Comparison of ENCODE assay signal across 1 cellular context in the genomic region with DNA sequence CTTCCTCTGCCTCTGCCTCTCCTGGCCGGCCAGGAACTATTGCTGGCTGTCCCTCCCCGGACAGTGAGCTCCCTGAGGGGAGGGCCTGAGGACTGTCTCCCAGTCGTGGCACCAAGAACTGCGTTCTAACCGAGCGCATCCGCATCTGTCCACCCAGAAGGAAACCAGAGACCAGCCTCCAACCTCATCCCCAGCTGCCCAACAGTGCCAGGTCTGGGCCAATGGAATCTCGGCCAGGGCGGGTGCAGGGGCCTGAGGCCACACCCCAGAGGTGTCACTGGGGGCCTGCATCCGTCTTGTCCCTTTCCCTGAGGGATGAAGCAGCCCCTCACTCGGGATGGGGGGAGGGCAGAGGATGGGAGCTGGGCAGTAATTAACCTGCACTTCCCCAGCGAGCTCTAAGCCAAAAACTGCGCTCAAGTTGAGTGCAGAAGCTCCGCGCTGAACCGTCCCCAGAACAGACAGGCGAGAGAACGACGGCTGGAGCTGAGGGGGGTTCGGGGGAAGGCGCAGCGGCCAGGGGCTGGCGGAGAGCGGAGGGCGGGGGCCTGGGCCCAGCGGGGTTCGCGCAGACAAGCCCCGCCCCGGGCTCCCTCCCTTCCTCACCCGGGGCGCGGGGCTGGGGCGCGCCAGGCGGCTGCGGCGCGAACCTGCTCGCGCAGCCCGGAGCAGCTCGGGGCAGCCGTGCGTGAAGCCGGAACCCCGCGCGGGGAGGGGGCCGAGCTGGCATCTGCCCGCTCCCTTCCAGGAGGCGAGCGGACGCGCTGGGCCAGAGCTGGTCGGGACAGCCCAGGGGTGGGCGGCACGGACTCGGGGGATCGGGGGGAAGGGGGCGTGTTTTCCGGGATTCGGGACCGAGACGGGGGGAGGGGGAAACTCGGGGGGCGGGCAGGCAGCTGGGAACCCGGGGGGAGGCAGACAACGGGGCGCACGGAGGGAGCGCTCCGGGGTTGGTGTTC.
A peak's percentile ranks its signal among the peaks of the same experiment; 100 is the strongest.
TF ChIP-seq lines count a peak whose summit lies in the region.

No MANE protein-coding gene starts in this region.

TF ChIP-seq in HepG2, 621 proteins besides CTCF, POLR2A, EP300 and RAD21 (continued from another document and continues in another):
- TF ChIP-seq, protein P1, sequence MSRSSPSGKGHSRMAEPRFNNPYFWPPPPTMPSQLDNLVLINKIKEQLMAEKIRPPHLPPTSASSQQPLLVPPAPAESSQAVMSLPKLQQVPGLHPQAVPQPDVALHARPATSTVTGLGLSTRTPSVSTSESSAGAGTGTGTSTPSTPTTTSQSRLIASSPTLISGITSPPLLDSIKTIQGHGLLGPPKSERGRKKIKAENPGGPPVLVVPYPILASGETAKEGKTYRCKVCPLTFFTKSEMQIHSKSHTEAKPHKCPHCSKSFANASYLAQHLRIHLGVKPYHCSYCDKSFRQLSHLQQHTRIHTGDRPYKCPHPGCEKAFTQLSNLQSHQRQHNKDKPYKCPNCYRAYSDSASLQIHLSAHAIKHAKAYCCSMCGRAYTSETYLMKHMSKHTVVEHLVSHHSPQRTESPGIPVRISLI (CRISPR knock-in tag; IDR thresholded peaks at IDR 0.05; ENCODE audit: borderline replicate concordance): no peak
- TF ChIP-seq ZMAT3 (CRISPR knock-in tag; conservative IDR thresholded peaks at IDR 0.05) (no peak), POLR2G (IDR thresholded peaks at IDR 0.05; ENCODE audit: low read depth, low read length) (peak; percentile 64), TEAD3 (CRISPR knock-in tag; optimal IDR thresholded peaks at IDR 0.05; ENCODE audit: borderline replicate concordance) (peak; percentile 24), SMAD3 (CRISPR knock-in tag; IDR thresholded peaks at IDR 0.05) (no peak), MAZ (IDR thresholded peaks at IDR 0.05; ENCODE audit: borderline replicate concordance, low read depth, low read length) (peak; percentile 53; the same call in 1 of the 2 replicates), MAZ (CRISPR knock-in tag; IDR thresholded peaks at IDR 0.05; ENCODE audit: low read depth) (peak; percentile 88), FIP1L1 (IDR thresholded peaks at IDR 0.05; ENCODE audit: borderline replicate concordance, insufficient read depth, low read depth, low read length) (peak; percentile 83; the same call in 1 of the 2 replicates), HNRNPL (IDR thresholded peaks at IDR 0.05; ENCODE audit: low read depth, low read length) (peak; percentile 76; the same call in 1 of the 2 replicates), MED8 (CRISPR knock-in tag; IDR thresholded peaks at IDR 0.05; ENCODE audit: insufficient replicate concordance) (no peak), ELF3 (CRISPR knock-in tag; IDR thresholded peaks at IDR 0.05) (peak; percentile 66), CENPT (CRISPR knock-in tag; IDR thresholded peaks at IDR 0.05; ENCODE audit: low read depth) (no peak; the same call in 1 of the 2 replicates), SOX6 (IDR thresholded peaks at IDR 0.05) (no peak), SOX6 (CRISPR knock-in tag; IDR thresholded peaks at IDR 0.05) (peak; percentile 44)
- TF ChIP-seq, protein P2, sequence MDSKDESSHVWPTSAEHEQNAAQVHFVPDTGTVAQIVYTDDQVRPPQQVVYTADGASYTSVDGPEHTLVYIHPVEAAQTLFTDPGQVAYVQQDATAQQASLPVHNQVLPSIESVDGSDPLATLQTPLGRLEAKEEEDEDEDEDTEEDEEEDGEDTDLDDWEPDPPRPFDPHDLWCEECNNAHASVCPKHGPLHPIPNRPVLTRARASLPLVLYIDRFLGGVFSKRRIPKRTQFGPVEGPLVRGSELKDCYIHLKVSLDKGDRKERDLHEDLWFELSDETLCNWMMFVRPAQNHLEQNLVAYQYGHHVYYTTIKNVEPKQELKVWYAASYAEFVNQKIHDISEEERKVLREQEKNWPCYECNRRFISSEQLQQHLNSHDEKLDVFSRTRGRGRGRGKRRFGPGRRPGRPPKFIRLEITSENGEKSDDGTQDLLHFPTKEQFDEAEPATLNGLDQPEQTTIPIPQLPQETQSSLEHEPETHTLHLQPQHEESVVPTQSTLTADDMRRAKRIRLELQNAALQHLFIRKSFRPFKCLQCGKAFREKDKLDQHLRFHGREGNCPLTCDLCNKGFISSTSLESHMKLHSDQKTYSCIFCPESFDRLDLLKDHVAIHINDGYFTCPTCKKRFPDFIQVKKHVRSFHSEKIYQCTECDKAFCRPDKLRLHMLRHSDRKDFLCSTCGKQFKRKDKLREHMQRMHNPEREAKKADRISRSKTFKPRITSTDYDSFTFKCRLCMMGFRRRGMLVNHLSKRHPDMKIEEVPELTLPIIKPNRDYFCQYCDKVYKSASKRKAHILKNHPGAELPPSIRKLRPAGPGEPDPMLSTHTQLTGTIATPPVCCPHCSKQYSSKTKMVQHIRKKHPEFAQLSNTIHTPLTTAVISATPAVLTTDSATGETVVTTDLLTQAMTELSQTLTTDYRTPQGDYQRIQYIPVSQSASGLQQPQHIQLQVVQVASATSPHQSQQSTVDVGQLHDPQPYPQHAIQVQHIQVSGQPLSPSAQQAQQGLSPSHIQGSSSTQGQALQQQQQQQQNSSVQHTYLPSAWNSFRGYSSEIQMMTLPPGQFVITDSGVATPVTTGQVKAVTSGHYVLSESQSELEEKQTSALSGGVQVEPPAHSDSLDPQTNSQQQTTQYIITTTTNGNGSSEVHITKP (CRISPR knock-in tag; IDR thresholded peaks at IDR 0.05; ENCODE audit: low read depth): 0 out of 2 replicates have a peak, but pooled peaks have one; percentile 12
- TF ChIP-seq, protein P3, sequence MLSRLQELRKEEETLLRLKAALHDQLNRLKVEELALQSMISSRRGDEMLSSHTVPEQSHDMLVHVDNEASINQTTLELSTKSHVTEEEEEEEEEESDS (CRISPR knock-in tag; IDR thresholded peaks at IDR 0.05; ENCODE audit: borderline replicate concordance): peak; percentile 51; the same call in 1 of the 2 replicates
- TF ChIP-seq, protein P4, sequence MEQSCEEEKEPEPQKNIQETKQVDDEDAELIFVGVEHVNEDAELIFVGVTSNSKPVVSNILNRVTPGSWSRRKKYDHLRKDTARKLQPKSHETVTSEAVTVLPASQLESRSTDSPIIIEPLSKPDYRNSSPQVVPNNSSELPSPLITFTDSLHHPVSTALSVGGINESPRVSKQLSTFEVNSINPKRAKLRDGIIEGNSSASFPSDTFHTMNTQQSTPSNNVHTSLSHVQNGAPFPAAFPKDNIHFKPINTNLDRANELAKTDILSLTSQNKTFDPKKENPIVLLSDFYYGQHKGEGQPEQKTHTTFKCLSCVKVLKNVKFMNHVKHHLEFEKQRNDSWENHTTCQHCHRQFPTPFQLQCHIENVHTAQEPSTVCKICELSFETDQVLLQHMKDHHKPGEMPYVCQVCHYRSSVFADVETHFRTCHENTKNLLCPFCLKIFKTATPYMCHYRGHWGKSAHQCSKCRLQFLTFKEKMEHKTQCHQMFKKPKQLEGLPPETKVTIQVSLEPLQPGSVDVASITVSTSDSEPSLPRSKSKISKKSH (CRISPR knock-in tag; IDR thresholded peaks at IDR 0.05; ENCODE audit: borderline replicate concordance): peak; percentile 80
- TF ChIP-seq, protein P5, sequence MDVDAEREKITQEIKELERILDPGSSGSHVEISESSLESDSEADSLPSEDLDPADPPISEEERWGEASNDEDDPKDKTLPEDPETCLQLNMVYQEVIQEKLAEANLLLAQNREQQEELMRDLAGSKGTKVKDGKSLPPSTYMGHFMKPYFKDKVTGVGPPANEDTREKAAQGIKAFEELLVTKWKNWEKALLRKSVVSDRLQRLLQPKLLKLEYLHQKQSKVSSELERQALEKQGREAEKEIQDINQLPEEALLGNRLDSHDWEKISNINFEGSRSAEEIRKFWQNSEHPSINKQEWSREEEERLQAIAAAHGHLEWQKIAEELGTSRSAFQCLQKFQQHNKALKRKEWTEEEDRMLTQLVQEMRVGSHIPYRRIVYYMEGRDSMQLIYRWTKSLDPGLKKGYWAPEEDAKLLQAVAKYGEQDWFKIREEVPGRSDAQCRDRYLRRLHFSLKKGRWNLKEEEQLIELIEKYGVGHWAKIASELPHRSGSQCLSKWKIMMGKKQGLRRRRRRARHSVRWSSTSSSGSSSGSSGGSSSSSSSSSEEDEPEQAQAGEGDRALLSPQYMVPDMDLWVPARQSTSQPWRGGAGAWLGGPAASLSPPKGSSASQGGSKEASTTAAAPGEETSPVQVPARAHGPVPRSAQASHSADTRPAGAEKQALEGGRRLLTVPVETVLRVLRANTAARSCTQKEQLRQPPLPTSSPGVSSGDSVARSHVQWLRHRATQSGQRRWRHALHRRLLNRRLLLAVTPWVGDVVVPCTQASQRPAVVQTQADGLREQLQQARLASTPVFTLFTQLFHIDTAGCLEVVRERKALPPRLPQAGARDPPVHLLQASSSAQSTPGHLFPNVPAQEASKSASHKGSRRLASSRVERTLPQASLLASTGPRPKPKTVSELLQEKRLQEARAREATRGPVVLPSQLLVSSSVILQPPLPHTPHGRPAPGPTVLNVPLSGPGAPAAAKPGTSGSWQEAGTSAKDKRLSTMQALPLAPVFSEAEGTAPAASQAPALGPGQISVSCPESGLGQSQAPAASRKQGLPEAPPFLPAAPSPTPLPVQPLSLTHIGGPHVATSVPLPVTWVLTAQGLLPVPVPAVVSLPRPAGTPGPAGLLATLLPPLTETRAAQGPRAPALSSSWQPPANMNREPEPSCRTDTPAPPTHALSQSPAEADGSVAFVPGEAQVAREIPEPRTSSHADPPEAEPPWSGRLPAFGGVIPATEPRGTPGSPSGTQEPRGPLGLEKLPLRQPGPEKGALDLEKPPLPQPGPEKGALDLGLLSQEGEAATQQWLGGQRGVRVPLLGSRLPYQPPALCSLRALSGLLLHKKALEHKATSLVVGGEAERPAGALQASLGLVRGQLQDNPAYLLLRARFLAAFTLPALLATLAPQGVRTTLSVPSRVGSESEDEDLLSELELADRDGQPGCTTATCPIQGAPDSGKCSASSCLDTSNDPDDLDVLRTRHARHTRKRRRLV (CRISPR knock-in tag; IDR thresholded peaks at IDR 0.05): no peak
- TF ChIP-seq, protein P6, sequence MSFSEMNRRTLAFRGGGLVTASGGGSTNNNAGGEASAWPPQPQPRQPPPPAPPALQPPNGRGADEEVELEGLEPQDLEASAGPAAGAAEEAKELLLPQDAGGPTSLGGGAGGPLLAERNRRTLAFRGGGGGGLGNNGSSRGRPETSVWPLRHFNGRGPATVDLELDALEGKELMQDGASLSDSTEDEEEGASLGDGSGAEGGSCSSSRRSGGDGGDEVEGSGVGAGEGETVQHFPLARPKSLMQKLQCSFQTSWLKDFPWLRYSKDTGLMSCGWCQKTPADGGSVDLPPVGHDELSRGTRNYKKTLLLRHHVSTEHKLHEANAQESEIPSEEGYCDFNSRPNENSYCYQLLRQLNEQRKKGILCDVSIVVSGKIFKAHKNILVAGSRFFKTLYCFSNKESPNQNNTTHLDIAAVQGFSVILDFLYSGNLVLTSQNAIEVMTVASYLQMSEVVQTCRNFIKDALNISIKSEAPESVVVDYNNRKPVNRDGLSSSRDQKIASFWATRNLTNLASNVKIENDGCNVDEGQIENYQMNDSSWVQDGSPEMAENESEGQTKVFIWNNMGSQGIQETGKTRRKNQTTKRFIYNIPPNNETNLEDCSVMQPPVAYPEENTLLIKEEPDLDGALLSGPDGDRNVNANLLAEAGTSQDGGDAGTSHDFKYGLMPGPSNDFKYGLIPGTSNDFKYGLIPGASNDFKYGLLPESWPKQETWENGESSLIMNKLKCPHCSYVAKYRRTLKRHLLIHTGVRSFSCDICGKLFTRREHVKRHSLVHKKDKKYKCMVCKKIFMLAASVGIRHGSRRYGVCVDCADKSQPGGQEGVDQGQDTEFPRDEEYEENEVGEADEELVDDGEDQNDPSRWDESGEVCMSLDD (CRISPR knock-in tag; IDR thresholded peaks at IDR 0.05; ENCODE audit: borderline replicate concordance): peak; percentile 77; the same call in 1 of the 2 replicates
- TF ChIP-seq, protein P7, sequence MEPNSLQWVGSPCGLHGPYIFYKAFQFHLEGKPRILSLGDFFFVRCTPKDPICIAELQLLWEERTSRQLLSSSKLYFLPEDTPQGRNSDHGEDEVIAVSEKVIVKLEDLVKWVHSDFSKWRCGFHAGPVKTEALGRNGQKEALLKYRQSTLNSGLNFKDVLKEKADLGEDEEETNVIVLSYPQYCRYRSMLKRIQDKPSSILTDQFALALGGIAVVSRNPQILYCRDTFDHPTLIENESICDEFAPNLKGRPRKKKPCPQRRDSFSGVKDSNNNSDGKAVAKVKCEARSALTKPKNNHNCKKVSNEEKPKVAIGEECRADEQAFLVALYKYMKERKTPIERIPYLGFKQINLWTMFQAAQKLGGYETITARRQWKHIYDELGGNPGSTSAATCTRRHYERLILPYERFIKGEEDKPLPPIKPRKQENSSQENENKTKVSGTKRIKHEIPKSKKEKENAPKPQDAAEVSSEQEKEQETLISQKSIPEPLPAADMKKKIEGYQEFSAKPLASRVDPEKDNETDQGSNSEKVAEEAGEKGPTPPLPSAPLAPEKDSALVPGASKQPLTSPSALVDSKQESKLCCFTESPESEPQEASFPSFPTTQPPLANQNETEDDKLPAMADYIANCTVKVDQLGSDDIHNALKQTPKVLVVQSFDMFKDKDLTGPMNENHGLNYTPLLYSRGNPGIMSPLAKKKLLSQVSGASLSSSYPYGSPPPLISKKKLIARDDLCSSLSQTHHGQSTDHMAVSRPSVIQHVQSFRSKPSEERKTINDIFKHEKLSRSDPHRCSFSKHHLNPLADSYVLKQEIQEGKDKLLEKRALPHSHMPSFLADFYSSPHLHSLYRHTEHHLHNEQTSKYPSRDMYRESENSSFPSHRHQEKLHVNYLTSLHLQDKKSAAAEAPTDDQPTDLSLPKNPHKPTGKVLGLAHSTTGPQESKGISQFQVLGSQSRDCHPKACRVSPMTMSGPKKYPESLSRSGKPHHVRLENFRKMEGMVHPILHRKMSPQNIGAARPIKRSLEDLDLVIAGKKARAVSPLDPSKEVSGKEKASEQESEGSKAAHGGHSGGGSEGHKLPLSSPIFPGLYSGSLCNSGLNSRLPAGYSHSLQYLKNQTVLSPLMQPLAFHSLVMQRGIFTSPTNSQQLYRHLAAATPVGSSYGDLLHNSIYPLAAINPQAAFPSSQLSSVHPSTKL (CRISPR knock-in tag; IDR thresholded peaks at IDR 0.05): peak; percentile 57
- TF ChIP-seq, protein P8, sequence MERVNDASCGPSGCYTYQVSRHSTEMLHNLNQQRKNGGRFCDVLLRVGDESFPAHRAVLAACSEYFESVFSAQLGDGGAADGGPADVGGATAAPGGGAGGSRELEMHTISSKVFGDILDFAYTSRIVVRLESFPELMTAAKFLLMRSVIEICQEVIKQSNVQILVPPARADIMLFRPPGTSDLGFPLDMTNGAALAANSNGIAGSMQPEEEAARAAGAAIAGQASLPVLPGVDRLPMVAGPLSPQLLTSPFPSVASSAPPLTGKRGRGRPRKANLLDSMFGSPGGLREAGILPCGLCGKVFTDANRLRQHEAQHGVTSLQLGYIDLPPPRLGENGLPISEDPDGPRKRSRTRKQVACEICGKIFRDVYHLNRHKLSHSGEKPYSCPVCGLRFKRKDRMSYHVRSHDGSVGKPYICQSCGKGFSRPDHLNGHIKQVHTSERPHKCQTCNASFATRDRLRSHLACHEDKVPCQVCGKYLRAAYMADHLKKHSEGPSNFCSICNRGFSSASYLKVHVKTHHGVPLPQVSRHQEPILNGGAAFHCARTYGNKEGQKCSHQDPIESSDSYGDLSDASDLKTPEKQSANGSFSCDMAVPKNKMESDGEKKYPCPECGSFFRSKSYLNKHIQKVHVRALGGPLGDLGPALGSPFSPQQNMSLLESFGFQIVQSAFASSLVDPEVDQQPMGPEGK (CRISPR knock-in tag; IDR thresholded peaks at IDR 0.05): peak; percentile 93
- TF ChIP-seq, protein P9, sequence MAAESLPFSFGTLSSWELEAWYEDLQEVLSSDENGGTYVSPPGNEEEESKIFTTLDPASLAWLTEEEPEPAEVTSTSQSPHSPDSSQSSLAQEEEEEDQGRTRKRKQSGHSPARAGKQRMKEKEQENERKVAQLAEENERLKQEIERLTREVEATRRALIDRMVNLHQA (CRISPR knock-in tag; IDR thresholded peaks at IDR 0.05): no peak
